ENCODE assay signal across 9 cellular contexts in the genomic region with DNA sequence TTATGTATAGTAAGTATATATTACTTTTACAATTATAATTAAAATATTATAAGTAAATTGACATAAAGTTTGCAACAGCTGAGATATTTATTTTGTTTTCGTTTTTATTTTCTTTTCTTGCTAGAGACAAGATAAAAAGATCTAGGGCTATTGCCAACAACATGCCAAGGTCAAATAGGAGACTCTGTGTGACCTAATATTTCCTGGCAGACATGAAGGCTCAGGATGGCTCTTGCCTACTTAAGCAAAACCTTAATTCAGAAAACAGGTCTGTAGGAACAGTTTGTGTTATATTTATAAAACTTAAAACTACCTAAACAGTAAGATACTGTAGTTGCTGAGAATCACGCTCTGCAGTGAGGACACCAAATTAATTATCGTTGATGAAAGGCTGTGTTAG.
"Had no signal": no experiment of that assay in that cellular context is flagged by ENCODE, and none has a peak within 500 bp of the region (broad histone marks: within the 10 kb centered on the region; RNA-seq: fewer than 3 reads in every experiment).

No MANE protein-coding gene starts in this region.

- H3K27ac ChIP-seq: GM23248, KMS-11 had no signal

- H3K4me3 ChIP-seq: GM23248 had no signal

- DNase-seq: GM23248, H9, HCEC 1CT, Karpas-422, KBM-7 had no signal

- H3K9ac ChIP-seq: GM23248, KMS-11 had no signal

- H2AFZ ChIP-seq: GM23248 had no signal

- FAIRE-seq: H1, H54, HTR-8/SVneo had no signal

- H3K4me2 ChIP-seq: KMS-11 had no signal
